2 cellular contexts compared by ENCODE assay signal in the genomic region with DNA sequence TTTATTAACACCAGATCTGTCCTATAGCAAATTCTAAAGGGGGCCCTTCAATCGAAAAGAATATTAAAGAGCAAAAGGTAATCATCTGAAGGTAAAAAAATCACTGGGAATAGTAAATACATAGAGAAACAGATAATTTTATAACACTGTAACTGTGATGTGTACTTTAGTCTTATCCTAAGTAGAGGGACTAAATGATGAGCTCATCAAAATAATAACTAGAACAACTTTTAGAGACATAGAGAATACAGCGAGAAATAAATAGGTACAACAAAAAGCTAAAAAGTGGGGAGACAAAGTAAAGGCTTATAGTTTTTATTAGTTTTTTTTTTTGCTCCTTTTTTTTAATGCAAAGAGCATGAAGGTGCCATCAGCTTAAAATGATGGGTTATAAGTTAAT.
TF ChIP-seq lines count a peak whose summit lies in the region.

No MANE protein-coding gene starts in this region.

TF ChIP-seq in HepG2, 621 proteins besides CTCF, POLR2A, EP300 and RAD21:
- TF ChIP-seq MAFK (conservative IDR thresholded peaks at IDR 0.05 in 1 of 2, IDR thresholded peaks at IDR 0.05 in 1 of 2; ENCODE audit: low read length in 2 of 2) (peak; percentile 35 to 81; a peak in 3 of 4 replicates), ZNF781 (CRISPR knock-in tag; IDR thresholded peaks at IDR 0.05; ENCODE audit: borderline replicate concordance, not compliant biosample characterization) (no peak), MAFF (IDR thresholded peaks at IDR 0.05; ENCODE audit: low read depth, low read length) (peak; percentile 66; the same call in 1 of the 2 replicates), TBX2 (CRISPR knock-in tag; IDR thresholded peaks at IDR 0.05; ENCODE audit: borderline replicate concordance) (no peak), ZNF274 (CRISPR knock-in tag; IDR thresholded peaks at IDR 0.05) (no peak)
- TF ChIP-seq, protein P1, sequence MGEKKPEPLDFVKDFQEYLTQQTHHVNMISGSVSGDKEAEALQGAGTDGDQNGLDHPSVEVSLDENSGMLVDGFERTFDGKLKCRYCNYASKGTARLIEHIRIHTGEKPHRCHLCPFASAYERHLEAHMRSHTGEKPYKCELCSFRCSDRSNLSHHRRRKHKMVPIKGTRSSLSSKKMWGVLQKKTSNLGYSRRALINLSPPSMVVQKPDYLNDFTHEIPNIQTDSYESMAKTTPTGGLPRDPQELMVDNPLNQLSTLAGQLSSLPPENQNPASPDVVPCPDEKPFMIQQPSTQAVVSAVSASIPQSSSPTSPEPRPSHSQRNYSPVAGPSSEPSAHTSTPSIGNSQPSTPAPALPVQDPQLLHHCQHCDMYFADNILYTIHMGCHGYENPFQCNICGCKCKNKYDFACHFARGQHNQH (CRISPR knock-in tag; IDR thresholded peaks at IDR 0.05), result no peak
- TF ChIP-seq, protein P2, sequence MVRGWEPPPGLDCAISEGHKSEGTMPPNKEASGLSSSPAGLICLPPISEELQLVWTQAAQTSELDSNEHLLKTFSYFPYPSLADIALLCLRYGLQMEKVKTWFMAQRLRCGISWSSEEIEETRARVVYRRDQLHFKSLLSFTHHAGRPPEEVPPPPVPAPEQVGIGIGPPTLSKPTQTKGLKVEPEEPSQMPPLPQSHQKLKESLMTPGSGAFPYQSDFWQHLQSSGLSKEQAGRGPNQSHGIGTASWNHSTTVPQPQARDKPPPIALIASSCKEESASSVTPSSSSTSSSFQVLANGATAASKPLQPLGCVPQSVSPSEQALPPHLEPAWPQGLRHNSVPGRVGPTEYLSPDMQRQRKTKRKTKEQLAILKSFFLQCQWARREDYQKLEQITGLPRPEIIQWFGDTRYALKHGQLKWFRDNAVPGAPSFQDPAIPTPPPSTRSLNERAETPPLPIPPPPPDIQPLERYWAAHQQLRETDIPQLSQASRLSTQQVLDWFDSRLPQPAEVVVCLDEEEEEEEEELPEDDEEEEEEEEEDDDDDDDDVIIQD (CRISPR knock-in tag; IDR thresholded peaks at IDR 0.05; ENCODE audit: low read depth), result no peak

TF ChIP-seq in IMR-90, 13 proteins besides CTCF, POLR2A, EP300 and RAD21:
- TF ChIP-seq CEBPB (IDR thresholded peaks at IDR 0.05; ENCODE audit: low read depth, low read length) (no peak), MAFK (IDR thresholded peaks at IDR 0.05; ENCODE audit: low read depth, low read length) (peak; percentile 83)
